Comparison of ENCODE assay signal across 11 cellular contexts in genomic region chr19:31127132-31127967, GRCh38.
A peak's percentile ranks its signal among the peaks of the same experiment; 100 is the strongest.
DNase-seq lines count a peak whose midpoint lies in the region; ATAC-seq and TF ChIP-seq lines count a peak whose summit lies in the region.
"Had no signal": no experiment of that assay in that cellular context is flagged by ENCODE, and none has a peak within 500 bp of the region (broad histone marks: within the 10 kb centered on the region; RNA-seq: fewer than 3 reads in every experiment).

No MANE protein-coding gene starts in this region.

- H3K4me3 Mint-ChIP-seq in activated CD4-positive, alpha-beta T cell treated with anti-CD3 and anti-CD28 coated beads, Interleukin-2, amount 10 ng/mL, durations not matched to agents 24 days and 14 days: no peak overlapping the region
- H3K4me3 Mint-ChIP-seq: nephron progenitor cell had no signal

- WGBS in thyroid gland, 2 donors: 85 to 86% methylated on average over 14 of the region's 14 CpGs

- in situ Hi-C loops in ACHN (cut with HindIII; ENCODE audit: low pct_ligation_motif_present, low pct_unique_long_range_greater_than_20kb, low sequenced_read_pairs): no loop called here

- no peak for TF ChIP-seq POLR2A in thyroid gland (IDR thresholded peaks at IDR 0.05)

- H3K9me3 Mint-ChIP-seq in activated CD4-positive, alpha-beta T cell treated with anti-CD3 and anti-CD28 coated beads, Interleukin-2, amount 10 ng/mL, durations not matched to agents 24 days and 14 days: peaks cover 5% of the 10 kb centered on the region

- H3K9me3 ChIP-seq in mucosa of descending colon: no peaks in the 10 kb centered on the region
- H3K9me3 ChIP-seq in thyroid gland: no peaks in the 10 kb centered on the region
- H3K9me3 ChIP-seq in lower lobe of right lung: no peaks in the 10 kb centered on the region
- H3K9me3 ChIP-seq: Caco-2 had no signal

- no peaks in the 10 kb centered on the region for H3K36me3 ChIP-seq in mucosa of descending colon (ENCODE audit: low read depth)
- no peaks in the 10 kb centered on the region for H3K36me3 ChIP-seq in thyroid gland
- H3K36me3 ChIP-seq in lower lobe of right lung: no peaks in the 10 kb centered on the region

- H3K27me3 ChIP-seq in thyroid gland (no peaks in the 10 kb centered on the region), lower lobe of right lung (ENCODE audit: low read depth) (no peaks in the 10 kb centered on the region)

- TF ChIP-seq CTCF in cardiac fibroblast (IDR thresholded peaks at IDR 0.05; ENCODE audit: low read depth, low read length): no peak
- no peak for TF ChIP-seq CTCF in mucosa of descending colon (IDR thresholded peaks at IDR 0.05)
- no peak for TF ChIP-seq CTCF in thyroid gland (IDR thresholded peaks at IDR 0.05)
- no peak for TF ChIP-seq CTCF in lower lobe of right lung (IDR thresholded peaks at IDR 0.05)

- H3K4me3 ChIP-seq in cardiac fibroblast (replicated peaks in 1 of 2; ENCODE audit: low read depth in 2 of 2, low read length in 2 of 2) (no peak overlapping the region), mucosa of descending colon (no peak overlapping the region), thyroid gland (replicated peaks in 1 of 3) (no peak overlapping the region), lower lobe of right lung (no peak overlapping the region)

- ATAC-seq in mucosa of descending colon (peak; percentile 63), lower lobe of right lung (no peak)

- H3K27ac Mint-ChIP-seq in activated CD4-positive, alpha-beta T cell treated with anti-CD3 and anti-CD28 coated beads, Interleukin-2, amount 10 ng/mL, durations not matched to agents 24 days and 14 days: no peak overlapping the region
- H3K27ac Mint-ChIP-seq: nephron progenitor cell had no signal

- intact Hi-C loops in mucosa of descending colon (cut with DNase I, micrococcal nuclease): no loop called here
- intact Hi-C loops in thyroid gland (cut with DNase I): no loop called here
- intact Hi-C loops in lower lobe of right lung (cut with DNase I): no loop called here
- intact Hi-C loops in activated CD4-positive, alpha-beta T cell treated with anti-CD3 and anti-CD28 coated beads, Interleukin-2, amount 10 ng/mL, durations not matched to agents 24 days and 14 days (cut with micrococcal nuclease): no loop called here

- H3K27ac ChIP-seq in thyroid gland (no peak overlapping the region), lower lobe of right lung (no peak overlapping the region)

- H3K4me1 Mint-ChIP-seq in activated CD4-positive, alpha-beta T cell treated with anti-CD3 and anti-CD28 coated beads, Interleukin-2, amount 10 ng/mL, durations not matched to agents 24 days and 14 days: no peaks in the 10 kb centered on the region
- H3K4me1 Mint-ChIP-seq: nephron progenitor cell had no signal

- H3K27me3 Mint-ChIP-seq in activated CD4-positive, alpha-beta T cell treated with anti-CD3 and anti-CD28 coated beads, Interleukin-2, amount 10 ng/mL, durations not matched to agents 24 days and 14 days: no peaks in the 10 kb centered on the region

- H3K4me1 ChIP-seq in mucosa of descending colon (ENCODE audit: low read depth): peaks cover 6% of the 10 kb centered on the region
- no peaks in the 10 kb centered on the region for H3K4me1 ChIP-seq in thyroid gland
- no peaks in the 10 kb centered on the region for H3K4me1 ChIP-seq in lower lobe of right lung
- H3K4me1 ChIP-seq: Caco-2 had no signal

- DNase-seq in ACHN (peak; percentile 73), HS-27A (ENCODE audit: low read depth) (peak; percentile 79), cardiac fibroblast (ENCODE audit: low read depth in 2 of 2) (peak; percentile 63 to 94), mucosa of descending colon (peak in 2 of 3 donors; percentile 18 to 45), thyroid gland (no peak), lower lobe of right lung (no peak), inferior parietal cortex (ENCODE audit: extremely low spot score) (no peak)
- DNase-seq in activated CD4-positive, alpha-beta T cell treated with anti-CD3 and anti-CD28 coated beads, Interleukin-2, amount 10 ng/mL, durations not matched to agents 24 days and 14 days: no peak
- DNase-seq: Caco-2, NCI-H1417, nephron progenitor cell had no signal

- no peaks in the 10 kb centered on the region for H3K36me3 Mint-ChIP-seq in activated CD4-positive, alpha-beta T cell treated with anti-CD3 and anti-CD28 coated beads, Interleukin-2, amount 10 ng/mL, durations not matched to agents 24 days and 14 days (ENCODE audit: low read depth)

Comparison
In these comparisons a context has a peak if more than half of its experiments do, and no peak if none do; other contexts are left out.
1. DNase-seq: peak in ACHN (single experiment), HS-27A (single experiment), cardiac fibroblast (2 of 2) and mucosa of descending colon (2 of 3); none in thyroid gland (0 of 2), lower lobe of right lung (single experiment), activated CD4-positive, alpha-beta T cell treated with anti-CD3 and anti-CD28 coated beads, Interleukin-2, amount 10 ng/mL, durations not matched to agents 24 days and 14 days (single experiment) and inferior parietal cortex (single experiment).